8 cellular contexts compared by ENCODE assay signal in genomic region chr15:92921215-92922131, GRCh38. TPM values are rescaled to one million over a fixed set of nuclear protein-coding genes. Genes with fewer than 3 reads are reported as not detected.
A peak's percentile ranks its signal among the peaks of the same experiment; 100 is the strongest.
DNase-seq lines count a peak whose midpoint lies in the region; FAIRE-seq and TF ChIP-seq lines count a peak whose summit lies in the region.

No MANE protein-coding gene starts in this region.

- no peak overlapping the region for H2BK15ac ChIP-seq in H9 (ENCODE audit: low read depth, low read length)

- no peak overlapping the region for H4K8ac ChIP-seq in H9 (replicated peaks; ENCODE audit: insufficient read length, low read depth, low read length)

- no peak overlapping the region for H2AFZ ChIP-seq in H9 (ENCODE audit: low read length)

- no peak overlapping the region for H4K5ac ChIP-seq in H9 (ENCODE audit: insufficient read length, low read depth, low read length)

- H3K4me3 Mint-ChIP-seq in H9: no peak overlapping the region

- H2AK5ac ChIP-seq in H9 (ENCODE audit: insufficient read length, low read length): no peak overlapping the region

- peaks cover 21% of the 10 kb centered on the region; the same call in 1 of the 2 replicates for H3K79me2 ChIP-seq in H9 (ENCODE audit: insufficient read depth, low read length)

- H3K9me3 ChIP-seq in H9 (ENCODE audit: control insufficient read depth, low read depth, low read length): no peaks in the 10 kb centered on the region

- no peaks in the 10 kb centered on the region for H3K23me2 ChIP-seq in H9 (ENCODE audit: insufficient read length, low read depth, low read length, poor library complexity, severe bottlenecking)

- H3K4me1 ChIP-seq in H9 (ENCODE audit: insufficient read depth, low read length): peaks cover 11% of the 10 kb centered on the region; the same call in 1 of the 2 replicates

- H4K91ac ChIP-seq in H9 (ENCODE audit: insufficient read length, low read depth, low read length): no peak overlapping the region

- H2BK20ac ChIP-seq in H9 (ENCODE audit: low read depth, low read length, poor library complexity, severe bottlenecking): no peak overlapping the region

- H3K27me3 ChIP-seq in H9 (ENCODE audit: insufficient read depth, low read length): no peaks in the 10 kb centered on the region

- no peak overlapping the region for H3T11ph ChIP-seq in H9 (ENCODE audit: low read length)

- H3K4me3 ChIP-seq in fibroblast of villous mesenchyme (ENCODE audit: low read depth, low read length) (no peak overlapping the region), skin epidermis (no peak overlapping the region)

- H3K9me3 Mint-ChIP-seq in H9: no peaks in the 10 kb centered on the region

- DNase-seq in H9: no peak
- peak; percentile 52 for DNase-seq in SW480 (ENCODE audit: low spot score)
- DNase-seq in fibroblast of villous mesenchyme (ENCODE audit: low read depth): peak; percentile 56
- DNase-seq in HTR-8/SVneo (ENCODE audit: insufficient read length, low spot score): no peak
- DNase-seq in iPS-NIHi7 (ENCODE audit: extremely low spot score): no peak
- no peak for DNase-seq in globus pallidus (ENCODE audit: low spot score)
- no peak for DNase-seq in NCI-H446 (lab: John Stamatoyannopoulos, UW)

- H3K79me1 ChIP-seq in H9 (ENCODE audit: insufficient read depth, low read depth, low read length, poor library complexity, severe bottlenecking): peaks cover 3% of the 10 kb centered on the region

- H3K27me3 Mint-ChIP-seq in H9 (ENCODE audit: low read depth): no peaks in the 10 kb centered on the region

- no peak overlapping the region for H3K4me2 ChIP-seq in H9 (ENCODE audit: insufficient read depth, insufficient read length, low read length)

- no peaks in the 10 kb centered on the region for H4K20me1 ChIP-seq in H9 (ENCODE audit: control insufficient read depth, insufficient read depth, insufficient read length)

- H3K27ac Mint-ChIP-seq in H9: peak overlapping the region; percentile 42 to 76 (median 63); a peak in 5 of 7 replicates

- TF ChIP-seq CTCF in H9 (conservative IDR thresholded peaks at IDR 0.05) (no peak), fibroblast of villous mesenchyme (IDR thresholded peaks at IDR 0.05; ENCODE audit: insufficient read depth, low read depth, low read length) (no peak)

- no peak for FAIRE-seq in HTR-8/SVneo (lab: Jason Lieb, UNC)

- no peak overlapping the region for H3K23ac ChIP-seq in H9 (ENCODE audit: insufficient read length, low read depth, low read length)

- H3K4ac ChIP-seq in H9 (ENCODE audit: low read depth, low read length): no peak overlapping the region

- no peak overlapping the region for H3K18ac ChIP-seq in H9 (ENCODE audit: insufficient read length, low read depth, low read length)

- no peak overlapping the region for H3K9ac ChIP-seq in H9 (ENCODE audit: extremely low read depth, insufficient read length, low read length)

- no peak overlapping the region for H2BK12ac ChIP-seq in H9 (ENCODE audit: insufficient read length, low read depth, low read length)

- H2BK5ac ChIP-seq in H9 (ENCODE audit: insufficient read length, low read length): no peak overlapping the region

- WGBS in H9 (ENCODE audit: extremely low coverage, insufficient read length, low lambda C conversion rate): no CpG with 5 or more reads among the region's 4 CpGs

- H3K27ac ChIP-seq in H9 (ENCODE audit: insufficient read length, low read depth, low read length) (no peak overlapping the region), skin epidermis (peak overlapping the region in 19 of 21 experiments; percentile 4 to 81 (median 62))

- H3K4me1 Mint-ChIP-seq in H9: peaks cover 52 to 60% of the 10 kb centered on the region in 2 experiments

- H3K14ac ChIP-seq in H9 (ENCODE audit: insufficient read depth, low read length): no peak overlapping the region

- peaks cover 25 to 43% (median 41%) of the 10 kb centered on the region in 3 experiments for H3K36me3 Mint-ChIP-seq in H9 (ENCODE audit: insufficient read depth in 1 of 3, low read depth in 3 of 3)

- H2BK120ac ChIP-seq in H9 (ENCODE audit: low read depth, low read length, poor library complexity, severe bottlenecking): no peak overlapping the region

- H3K56ac ChIP-seq in H9 (ENCODE audit: insufficient read length, low read depth, low read length): no peak overlapping the region

RNA-seq across cellular contexts. Expression of gene CHD2, which starts 21.3 kb away (rescaled TPM):
- total RNA-seq in H9 (2021) (56.7 and 63.3 TPM in 2 replicates), fibroblast of villous mesenchyme (85.7 and 102 TPM in 2 replicates)

Comparison
In these comparisons a context has a peak if more than half of its experiments do, and no peak if none do; other contexts are left out.
1. DNase-seq: peak in SW480 (single experiment) and fibroblast of villous mesenchyme (single experiment); none in H9 (single experiment), HTR-8/SVneo (single experiment), iPS-NIHi7 (single experiment), globus pallidus (single experiment) and NCI-H446 (0 of 2).